7 cellular contexts compared by ENCODE assay signal in genomic region chrX:41275661-41276609, GRCh38. TPM values are rescaled to one million over a fixed set of nuclear protein-coding genes. Genes with fewer than 3 reads are reported as not detected.
A peak's percentile ranks its signal among the peaks of the same experiment; 100 is the strongest.
DNase-seq lines count a peak whose midpoint lies in the region; ATAC-seq and TF ChIP-seq lines count a peak whose summit lies in the region.

No MANE protein-coding gene starts in this region.

- no peak overlapping the region for H3K27ac Mint-ChIP-seq in activated naive CD4-positive, alpha-beta T cell treated with anti-CD3 and anti-CD28 coated beads, Interleukin-2, amount 50 U/mL, for 24 hours

- no peaks in the 10 kb centered on the region for H3K27me3 ChIP-seq in HL-60 (ENCODE audit: insufficient read depth, poor library complexity, severe bottlenecking)
- H3K27me3 ChIP-seq in upper lobe of left lung: peaks cover 0 to 10% (median 0%) of the 10 kb centered on the region in 4 donors

- ATAC-seq in upper lobe of left lung (ENCODE audit: low FRiP score in 2 of 2): peak; percentile 80 to 90

- no peak for TF ChIP-seq POLR2A in upper lobe of left lung (IDR thresholded peaks at IDR 0.05)

- H3K36me3 Mint-ChIP-seq in activated naive CD4-positive, alpha-beta T cell treated with anti-CD3 and anti-CD28 coated beads, Interleukin-2, amount 50 U/mL, for 24 hours: no peaks in the 10 kb centered on the region

- no peaks in the 10 kb centered on the region for H3K27me3 Mint-ChIP-seq in activated naive CD4-positive, alpha-beta T cell treated with anti-CD3 and anti-CD28 coated beads, Interleukin-2, amount 50 U/mL, for 24 hours

- H3K27ac ChIP-seq in HL-60 (replicated peaks): no peak overlapping the region
- peak overlapping the region in 2 of 4 donors; percentile 54 to 71 for H3K27ac ChIP-seq in upper lobe of left lung

- no peak for TF ChIP-seq EP300 in upper lobe of left lung (IDR thresholded peaks at IDR 0.05)

- H3K4me3 ChIP-seq in GM12875 (ENCODE audit: low read depth, low read length) (peak overlapping the region; percentile 50), HL-60 (replicated peaks; ENCODE audit: insufficient read depth, low read length) (peak overlapping the region; percentile 47), upper lobe of left lung (peak overlapping the region; percentile 8 to 57 (median 48))

- H3K36me3 ChIP-seq in upper lobe of left lung: no peaks in the 10 kb centered on the region

- peak; percentile 69 for TF ChIP-seq CTCF in GM12875 (IDR thresholded peaks at IDR 0.05; ENCODE audit: borderline replicate concordance, insufficient read depth, low read depth, low read length)
- TF ChIP-seq CTCF in HL-60 (IDR thresholded peaks at IDR 0.05; ENCODE audit: insufficient read depth, low read length): no peak
- peak; percentile 38 to 74 (median 46) for TF ChIP-seq CTCF in upper lobe of left lung (IDR thresholded peaks at IDR 0.05)

- H3K4me1 Mint-ChIP-seq in activated naive CD4-positive, alpha-beta T cell treated with anti-CD3 and anti-CD28 coated beads, Interleukin-2, amount 50 U/mL, for 24 hours: peaks cover 13% of the 10 kb centered on the region

- no peaks in the 10 kb centered on the region for H3K9me3 Mint-ChIP-seq in activated naive CD4-positive, alpha-beta T cell treated with anti-CD3 and anti-CD28 coated beads, Interleukin-2, amount 50 U/mL, for 24 hours

- peaks cover 0 to 15% (median 7%) of the 10 kb centered on the region in 4 donors for H3K4me1 ChIP-seq in upper lobe of left lung

- intact Hi-C loops in head of caudate nucleus (cut with DNase I): no loop called here

- H3K9me3 ChIP-seq in upper lobe of left lung: no peaks in the 10 kb centered on the region

- WGBS in upper lobe of left lung, 2 donors: 0 to 3% methylated on average over 13 to 54 of the region's 54 CpGs

- peak overlapping the region; percentile 78 for H3K4me3 Mint-ChIP-seq in activated naive CD4-positive, alpha-beta T cell treated with anti-CD3 and anti-CD28 coated beads, Interleukin-2, amount 50 U/mL, for 24 hours

- peak in 1 of 2 experiments; percentile 38 for DNase-seq in HL-60 (ENCODE audit: low read depth in 1 of 2, low spot score in 1 of 2)
- peak; percentile 56 for DNase-seq in RKO (ENCODE audit: low spot score)
- peak; percentile 30 to 85 (median 70) for DNase-seq in head of caudate nucleus
- peak; percentile 12 for DNase-seq in occipital lobe (lab: John Stamatoyannopoulos, UW)
- peak; percentile 61 to 85 for DNase-seq in upper lobe of left lung

RNA-seq across cellular contexts. Expression of gene DDX3X, which starts 58.0 kb away (rescaled TPM):
- total RNA-seq in occipital lobe: 307 TPM
- total RNA-seq in upper lobe of left lung: 100 to 1,000 TPM; 158 to 294 (median 244) TPM
